In the genomic region with DNA sequence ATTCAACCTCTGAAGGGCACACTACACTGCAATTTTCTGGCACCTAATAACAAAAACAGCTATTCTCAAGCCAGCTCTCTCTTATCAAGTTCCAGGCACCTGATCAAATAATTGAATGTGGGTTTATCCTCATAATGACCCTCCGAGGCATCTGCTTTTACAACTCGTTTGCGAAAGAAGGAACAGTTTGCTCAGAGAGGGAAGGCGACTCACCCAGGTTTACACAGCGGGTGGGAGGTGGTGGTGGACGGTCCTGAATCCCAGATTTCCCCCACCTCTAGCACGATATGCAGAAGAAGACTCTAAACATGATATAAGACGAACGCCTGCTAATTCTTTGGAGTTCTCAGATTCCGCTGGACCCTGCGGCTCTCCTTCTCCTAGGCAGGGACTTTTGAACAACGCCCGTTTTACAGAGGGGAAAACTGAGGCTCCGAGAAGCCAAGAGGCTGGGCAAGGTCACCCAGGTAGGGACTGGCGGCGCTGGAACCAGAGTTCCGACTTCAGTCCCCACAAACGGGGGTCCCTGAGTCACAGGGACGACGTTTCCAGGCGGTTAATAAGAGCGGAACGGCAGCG, we compare ENCODE assay signal across 8 cellular contexts. TPM values are rescaled to one million over a fixed set of nuclear protein-coding genes. Genes with fewer than 3 reads are reported as not detected.
DNase-seq lines count a peak whose midpoint lies in the region; ATAC-seq, FAIRE-seq and TF ChIP-seq lines count a peak whose summit lies in the region.

No MANE protein-coding gene starts in this region.

- H3K9ac ChIP-seq in OCI-LY1 (ENCODE audit: low read length): peak overlapping the region; percentile 91
- peak overlapping the region; percentile 92 for H3K9ac ChIP-seq in endocrine pancreas (ENCODE audit: control insufficient read depth, insufficient read depth, low read length)

- ATAC-seq in pancreas: peak in 1 of 4 donors; percentile 0
- no peak for ATAC-seq in GM18498 (IDR thresholded peaks at IDR 0.05; ENCODE audit: unreplicated experiment)

- 0% methylated on average over 24 of the region's 24 CpGs for WGBS in pancreas, 2 donors

- no peaks in the 10 kb centered on the region for H3K27me3 ChIP-seq in DOHH2 (ENCODE audit: control insufficient read depth, low read length)
- no peaks in the 10 kb centered on the region for H3K27me3 ChIP-seq in OCI-LY1 (ENCODE audit: insufficient read depth, low read length)
- no peaks in the 10 kb centered on the region for H3K27me3 ChIP-seq in endocrine pancreas (ENCODE audit: control insufficient read depth, insufficient read depth, low read length)
- H3K27me3 ChIP-seq in pancreas: no peaks in the 10 kb centered on the region

- H2AFZ ChIP-seq in OCI-LY1 (ENCODE audit: low read length): no peak overlapping the region

- FAIRE-seq in pancreas (lab: Jason Lieb, UNC): no peak

- no peak for DNase-seq in pancreas
- DNase-seq in posterior cingulate gyrus: no peak
- DNase-seq in AG20443 (ENCODE audit: low spot score): no peak
- no peak for DNase-seq in SIG-M5 (lab: John Stamatoyannopoulos, UW)

- H3K4me3 ChIP-seq in DOHH2 (ENCODE audit: low read length) (peak overlapping the region; percentile 94), OCI-LY1 (ENCODE audit: low read depth, low read length, poor library complexity, severe bottlenecking) (peak overlapping the region; percentile 89), endocrine pancreas (ENCODE audit: control insufficient read depth, insufficient read depth, low read length) (peak overlapping the region; percentile 85), pancreas (peak overlapping the region; percentile 73 to 100 (median 94))

- H3K4me2 ChIP-seq in DOHH2 (ENCODE audit: low read length) (peak overlapping the region; percentile 93), OCI-LY1 (ENCODE audit: low read length) (peak overlapping the region; percentile 89)

- H3K9me2 ChIP-seq in DOHH2 (replicated peaks; ENCODE audit: control insufficient read depth, low read length) (no peaks in the 10 kb centered on the region), OCI-LY1 (ENCODE audit: low read depth, low read length) (no peaks in the 10 kb centered on the region)

- no peaks in the 10 kb centered on the region for H3K9me3 ChIP-seq in DOHH2 (ENCODE audit: control insufficient read depth, insufficient read depth, low read length)
- no peaks in the 10 kb centered on the region for H3K9me3 ChIP-seq in OCI-LY1 (ENCODE audit: low read length)
- H3K9me3 ChIP-seq in endocrine pancreas (ENCODE audit: control insufficient read depth, low read length): no peaks in the 10 kb centered on the region
- H3K9me3 ChIP-seq in pancreas: no peaks in the 10 kb centered on the region

- peaks cover 85% of the 10 kb centered on the region for H3K79me2 ChIP-seq in DOHH2 (ENCODE audit: control insufficient read depth, low read length)
- H3K79me2 ChIP-seq in OCI-LY1 (ENCODE audit: insufficient read depth, low read length): peaks cover 72% of the 10 kb centered on the region

- H3K27ac ChIP-seq in DOHH2 (ENCODE audit: low read depth, low read length) (peak overlapping the region; percentile 56), OCI-LY1 (ENCODE audit: low read depth, low read length, poor library complexity, severe bottlenecking) (peak overlapping the region; percentile 33), pancreas (peak overlapping the region; percentile 73 to 87 (median 79))

- peaks cover 65% of the 10 kb centered on the region for H3K4me1 ChIP-seq in DOHH2 (ENCODE audit: control insufficient read depth, low read length)
- peaks cover 45% of the 10 kb centered on the region for H3K4me1 ChIP-seq in OCI-LY1 (ENCODE audit: insufficient read depth, low read length, severe bottlenecking)
- no peaks in the 10 kb centered on the region for H3K4me1 ChIP-seq in endocrine pancreas (ENCODE audit: control insufficient read depth, insufficient read depth, low read length)
- peaks cover 5 to 27% (median 21%) of the 10 kb centered on the region in 3 donors for H3K4me1 ChIP-seq in pancreas

- H4K20me1 ChIP-seq in DOHH2 (ENCODE audit: control insufficient read depth, insufficient read depth, low read depth, low read length) (peaks cover 20% of the 10 kb centered on the region), OCI-LY1 (ENCODE audit: insufficient read depth, low read length) (no peaks in the 10 kb centered on the region)

- TF ChIP-seq CTCF in DOHH2 (IDR thresholded peaks at IDR 0.05; ENCODE audit: low read depth, low read length, poor library complexity, severe bottlenecking) (no peak), OCI-LY1 (IDR thresholded peaks at IDR 0.05; ENCODE audit: low read length) (no peak), pancreas (IDR thresholded peaks at IDR 0.05) (no peak)

- intact Hi-C loops in pancreas (cut with DNase I) (no loop called here), posterior cingulate gyrus (cut with DNase I) (no loop called here)

- H3K36me3 ChIP-seq in DOHH2 (ENCODE audit: control insufficient read depth, low read length): peaks cover 66% of the 10 kb centered on the region
- peaks cover 15% of the 10 kb centered on the region for H3K36me3 ChIP-seq in OCI-LY1 (ENCODE audit: insufficient read depth, low read length)
- H3K36me3 ChIP-seq in endocrine pancreas (ENCODE audit: control insufficient read depth, insufficient read depth, low read length): no peaks in the 10 kb centered on the region
- H3K36me3 ChIP-seq in pancreas: no peaks in the 10 kb centered on the region

- H3F3A ChIP-seq in DOHH2 (ENCODE audit: control insufficient read depth, insufficient read depth) (peaks cover 5% of the 10 kb centered on the region), OCI-LY1 (ENCODE audit: insufficient read depth, low read length) (no peaks in the 10 kb centered on the region)

RNA-seq across cellular contexts. Expression of gene SGTA, which starts 0.6 kb away (rescaled TPM):
- 10 to 100 TPM; 19.4 to 31.5 (median 23.5) TPM for total RNA-seq in pancreas
- 10 to 100 TPM; 42.7 to 49.6 TPM for polyA plus RNA-seq in pancreas

RNA-seq across cellular contexts. Expression of gene THOP1, which starts 2.9 kb away (rescaled TPM):
- total RNA-seq in pancreas: 10 to 100 TPM; 11.6 to 21.3 (median 18.6) TPM
- 100 to 1,000 TPM in 1 of 2 donors, 10 to 100 TPM in 1; 79.6 to 124 TPM for polyA plus RNA-seq in pancreas

RNA-seq across cellular contexts. Expression of gene ZNF554, which starts 37.2 kb away (rescaled TPM):
- total RNA-seq in pancreas: 1 to 10 TPM; 2.6 to 4.2 (median 3.4) TPM
- polyA plus RNA-seq in pancreas: 1 to 10 TPM; 5.2 TPM

RNA-seq across cellular contexts. Expression of gene SLC39A3, which starts 42.6 kb away (rescaled TPM):
- total RNA-seq in pancreas: 10 to 100 TPM in 5 of 6 donors, 1 to 10 TPM in 1; 8.7 to 15.2 (median 11.9) TPM
- 10 to 100 TPM; 15.9 to 25.6 TPM for polyA plus RNA-seq in pancreas

RNA-seq across cellular contexts. Expression of gene ZNF555, which starts 58.8 kb away (rescaled TPM):
- total RNA-seq in pancreas: 1 to 10 TPM; 3.0 to 6.0 (median 3.8) TPM
- polyA plus RNA-seq in pancreas: 1 to 10 TPM in 1 of 2 donors, under 1 TPM in 1; 0.68 to 2.1 TPM
